Comparison of ENCODE assay signal across 1 cellular context in genomic region chr2:232892843-232893242, GRCh38.
TF ChIP-seq lines count a peak whose summit lies in the region.

No MANE protein-coding gene starts in this region.

TF ChIP-seq in IMR-90, 13 proteins besides CTCF, POLR2A, EP300 and RAD21 (continued from another document):
- TF ChIP-seq USF2 (IDR thresholded peaks at IDR 0.05; ENCODE audit: low read depth, low read length) (no peak), MAFK (IDR thresholded peaks at IDR 0.05; ENCODE audit: low read depth, low read length) (no peak), ELK1 (IDR thresholded peaks at IDR 0.05; ENCODE audit: borderline replicate concordance, low read depth, low read length) (no peak), SMC3 (IDR thresholded peaks at IDR 0.05; ENCODE audit: low read depth, low read length) (no peak), NFE2L2 (IDR thresholded peaks at IDR 0.05; ENCODE audit: low read depth, low read length) (no peak)
